ENCODE assay signal across 18 cellular contexts in the genomic region with DNA sequence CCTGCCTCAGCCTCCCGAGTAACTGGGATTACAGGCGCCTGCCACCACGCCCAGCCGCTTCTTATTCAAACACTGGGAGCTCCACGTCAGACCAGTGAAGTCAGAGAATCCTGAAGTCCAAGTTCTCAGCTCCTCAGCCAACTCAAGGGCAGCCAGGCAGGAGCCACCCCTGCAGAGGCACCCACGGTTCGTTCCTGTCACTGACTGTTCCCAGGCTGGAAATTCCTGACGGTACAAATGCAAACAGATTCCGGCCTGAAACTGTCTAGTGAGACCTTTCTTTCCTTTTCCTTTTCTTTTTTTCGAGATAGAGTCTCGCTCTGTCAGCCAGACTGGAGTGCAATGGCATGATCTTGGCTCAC. TPM values are rescaled to one million over a fixed set of nuclear protein-coding genes. Genes with fewer than 3 reads are reported as not detected.
DNase-seq lines count a peak whose midpoint lies in the region; ATAC-seq and TF ChIP-seq lines count a peak whose summit lies in the region.
"Had no signal": no experiment of that assay in that cellular context is flagged by ENCODE, and none has a peak within 500 bp of the region (broad histone marks: within the 10 kb centered on the region; RNA-seq: fewer than 3 reads in every experiment).

No MANE protein-coding gene starts in this region.

- no peak overlapping the region for H3K4me3 Mint-ChIP-seq in WTC11
- H3K4me3 Mint-ChIP-seq in activated T-cell treated with anti-CD3 and anti-CD28 coated beads, Interleukin-2, amount 50 U/mL, for 24 hours = no peak overlapping the region
- H3K4me3 Mint-ChIP-seq: brain, nephron had no signal

- H3K36me3 Mint-ChIP-seq in WTC11 = no peaks in the 10 kb centered on the region
- peaks cover 18% of the 10 kb centered on the region for H3K36me3 Mint-ChIP-seq in activated T-cell treated with anti-CD3 and anti-CD28 coated beads, Interleukin-2, amount 50 U/mL, for 24 hours (ENCODE audit: low read depth)

- DNase-seq in activated CD8-positive, alpha-beta memory T cell treated with anti-CD3 and anti-CD28 coated beads, Interleukin-2, amount 50 U/mL, for 48 hours = peak; percentile 47
- no peak for DNase-seq in activated CD8-positive, alpha-beta memory T cell treated with anti-CD3 and anti-CD28 coated beads, Interleukin-2, amount 50 U/mL, for 4 hours
- no peak for DNase-seq in WTC11 (ENCODE audit: low spot score)
- peak; percentile 11 to 14 for DNase-seq in left lung
- DNase-seq in smooth muscle cell of the brain vasculature (ENCODE audit: low read depth, low spot score) = peak; percentile 6
- no peak for DNase-seq in activated T-cell treated with anti-CD3 and anti-CD28 coated beads, Interleukin-2, amount 50 U/mL, for 24 hours
- DNase-seq in 8988T = no peak
- DNase-seq: CD4-positive, alpha-beta memory T cell; DND-41; hypothalamus; NCI-H146; NCI-H345; retina; SJCRH30 had no signal

- H3K9me3 Mint-ChIP-seq in WTC11 = no peaks in the 10 kb centered on the region
- H3K9me3 Mint-ChIP-seq in activated T-cell treated with anti-CD3 and anti-CD28 coated beads, Interleukin-2, amount 50 U/mL, for 24 hours = no peaks in the 10 kb centered on the region
- H3K9me3 Mint-ChIP-seq: brain, nephron had no signal

- no peak overlapping the region for H3K4me3 ChIP-seq in left lung
- H3K4me3 ChIP-seq: A549, SJCRH30 had no signal

- H3K27ac ChIP-seq in left lung = no peak overlapping the region
- H3K27ac ChIP-seq: SJCRH30 had no signal

- H3K4me1 ChIP-seq in left lung = peaks cover 0 to 22% of the 10 kb centered on the region in 2 donors
- H3K4me1 ChIP-seq: SJCRH30 had no signal

- H3K36me3 ChIP-seq in left lung = peaks cover 0 to 4% of the 10 kb centered on the region in 2 donors

- no peaks in the 10 kb centered on the region for H3K9me3 ChIP-seq in left lung
- H3K9me3 ChIP-seq: A549, SJCRH30 had no signal

- H3K4me1 Mint-ChIP-seq in WTC11 = peaks cover 36% of the 10 kb centered on the region
- H3K4me1 Mint-ChIP-seq in activated T-cell treated with anti-CD3 and anti-CD28 coated beads, Interleukin-2, amount 50 U/mL, for 24 hours (ENCODE audit: low read depth) = peaks cover 42% of the 10 kb centered on the region
- H3K4me1 Mint-ChIP-seq: nephron had no signal

- no peaks in the 10 kb centered on the region for H3K27me3 ChIP-seq in left lung
- H3K27me3 ChIP-seq: SJCRH30 had no signal

- ATAC-seq in WTC11 (no peak), left lung (no peak), GM21360 (IDR thresholded peaks at IDR 0.05; ENCODE audit: unreplicated experiment) (no peak)

- no peaks in the 10 kb centered on the region for H3K27me3 Mint-ChIP-seq in WTC11 (ENCODE audit: low read depth)
- H3K27me3 Mint-ChIP-seq in activated T-cell treated with anti-CD3 and anti-CD28 coated beads, Interleukin-2, amount 50 U/mL, for 24 hours = no peaks in the 10 kb centered on the region
- H3K27me3 Mint-ChIP-seq: brain; CD4-positive, alpha-beta memory T cell had no signal

- peak overlapping the region; percentile 48 for H3K27ac Mint-ChIP-seq in WTC11
- no peak overlapping the region for H3K27ac Mint-ChIP-seq in activated T-cell treated with anti-CD3 and anti-CD28 coated beads, Interleukin-2, amount 50 U/mL, for 24 hours
- H3K27ac Mint-ChIP-seq: brain, nephron had no signal

- POLR2A ChIA-PET in WTC11 (lab: Charles Lee) = no interaction called here

- TF ChIP-seq CTCF in WTC11 (IDR thresholded peaks at IDR 0.05) (no peak), left lung (IDR thresholded peaks at IDR 0.05) (no peak)

- intact Hi-C loops in left lung (cut with DNase I) = no loop called here

- CTCF ChIA-PET in WTC11 (lab: Charles Lee) = interaction anchor here (1.5 to 3.0 kb wide), 2 partner anchors 15 to 228 kb away, joined by 4 to 48 read pairs; no protein-coding TSS in a partner anchor

TF ChIP-seq in WTC11, 78 proteins besides CTCF, POLR2A, EP300 and RAD21:
- TF ChIP-seq NFATC4 (CRISPR knock-in tag; IDR thresholded peaks at IDR 0.05) = no peak
TF ChIP-seq in WTC11: peak in this region for 0.

RNA-seq across cellular contexts. Expression of gene SLC35E2B, which starts 11.7 kb away (rescaled TPM):
- total RNA-seq in WTC11 (2021) = 51.3 to 51.6 TPM (median 51.6 TPM) in 3 replicates
- total RNA-seq in left lung = 10 to 100 TPM; 45.7 to 55.4 TPM

RNA-seq across cellular contexts. Expression of gene CDK11B, which starts 22.1 kb away (rescaled TPM):
- total RNA-seq in WTC11 (2021) = 39.5 to 41.2 TPM (median 40.7 TPM) in 3 replicates
- 10 to 100 TPM; 16.3 to 23.2 TPM for total RNA-seq in left lung

RNA-seq across cellular contexts. Expression of gene CDK11A, which starts 43.3 kb away (rescaled TPM):
- 47.8 to 54.7 TPM (median 52.0 TPM) in 3 replicates for total RNA-seq in WTC11 (2021)
- 10 to 100 TPM; 21.1 to 43.2 TPM for total RNA-seq in left lung

RNA-seq across cellular contexts. Expression of gene MMP23B, which starts 48.9 kb away (rescaled TPM):
- 20.0 to 28.1 TPM (median 27.1 TPM) in 3 replicates for total RNA-seq in WTC11 (2021)
- total RNA-seq in left lung = 10 to 100 TPM; 43.5 to 56.7 TPM

Comparison
In these comparisons a context has a peak if more than half of its experiments do, and no peak if none do; other contexts are left out.
1. DNase-seq: peak in activated CD8-positive, alpha-beta memory T cell treated with anti-CD3 and anti-CD28 coated beads, Interleukin-2, amount 50 U/mL, for 48 hours (single experiment), left lung (2 of 2) and smooth muscle cell of the brain vasculature (single experiment); none in activated CD8-positive, alpha-beta memory T cell treated with anti-CD3 and anti-CD28 coated beads, Interleukin-2, amount 50 U/mL, for 4 hours (single experiment), WTC11 (single experiment), activated T-cell treated with anti-CD3 and anti-CD28 coated beads, Interleukin-2, amount 50 U/mL, for 24 hours (single experiment) and 8988T (single experiment).